In genomic region chr6:159690135-159690534, GRCh38 we compare ENCODE assay signal across 7 cellular contexts. TPM values are rescaled to one million over a fixed set of nuclear protein-coding genes. Genes with fewer than 3 reads are reported as not detected.
DNase-seq lines count a peak whose midpoint lies in the region; ATAC-seq and TF ChIP-seq lines count a peak whose summit lies in the region.
"Not testable (repeated sequence)": the region's sequence is repeated elsewhere in the genome, so short reads cannot be mapped to it uniquely, and the experiment has no call there.

No MANE protein-coding gene starts in this region.

- POLR2A ChIA-PET in AG04450 (lab: Yijun Ruan, JAX) = not testable (repeated sequence)

- TF ChIP-seq POLR2A in right lobe of liver (IDR thresholded peaks at IDR 0.05); stomach (IDR thresholded peaks at IDR 0.05): not testable (repeated sequence)

- H3K36me3 ChIP-seq in KMS-11 (ENCODE audit: insufficient read depth) = not testable (repeated sequence)
- H3K36me3 ChIP-seq in adipocyte (ENCODE audit: control insufficient read depth, insufficient read depth, low read length, severe bottlenecking) (peaks cover 58% of the 10 kb centered on the region), right lobe of liver (peaks cover 6 to 43% (median 15%) of the 10 kb centered on the region in 4 donors), osteoblast (ENCODE audit: insufficient read depth, low read length) (peaks cover 25% of the 10 kb centered on the region), stomach (peaks cover 22 to 62% (median 47%) of the 10 kb centered on the region in 4 donors)

- intact Hi-C loops in right lobe of liver (cut with DNase I) = not testable (repeated sequence)
- intact Hi-C loops in stomach (cut with DNase I; ENCODE audit: low total_unique reads) = loop anchor here (10.0 kb wide), 1 partner anchor 105 kb away; the partner anchor contains the start of gene MRPL18

- H3K4me2 ChIP-seq in KMS-11 = peak overlapping the region; percentile 91; the same call in 1 of the 2 replicates
- H3K4me2 ChIP-seq in osteoblast (ENCODE audit: insufficient read depth, low read length) = not testable (repeated sequence)

- peak in 1 of 4 donors; percentile 0 for ATAC-seq in right lobe of liver

- CTCF ChIA-PET in AG04450 (lab: Charles Lee) = interaction anchor here (1.1 to 2.8 kb wide), 5 partner anchors 11 to 100 kb away, joined by 3 to 22 read pairs (median 9); partner anchors contain the start of genes MRPL18, TCP1 and WTAP

- H3K9me3 ChIP-seq in AG04450 (ENCODE audit: control insufficient read depth, insufficient read depth, low read length); adipocyte (ENCODE audit: control insufficient read depth, low read length); right lobe of liver; osteoblast (ENCODE audit: low read depth, low read length); stomach: not testable (repeated sequence)

- DNase-seq in AG04450 (ENCODE audit: low read depth, low spot score); adipocyte (ENCODE audit: low read depth); fibroblast of pulmonary artery (ENCODE audit: low read depth); right lobe of liver; osteoblast (ENCODE audit: insufficient read length, low spot score, missing footprints); stomach: not testable (repeated sequence)

- H3K79me2 ChIP-seq in KMS-11 (ENCODE audit: insufficient read depth, low read depth) = peaks cover 50% of the 10 kb centered on the region; the same call in 1 of the 2 replicates
- peaks cover 59% of the 10 kb centered on the region for H3K79me2 ChIP-seq in osteoblast (ENCODE audit: insufficient read depth, low read length)

- not testable (repeated sequence) for TF ChIP-seq EP300 in stomach (IDR thresholded peaks at IDR 0.05)

- WGBS in right lobe of liver (ENCODE audit: insufficient coverage, low coverage, low lambda C conversion rate, missing lambda C conversion rate) = 78% methylated on average over 6 of the region's 13 CpGs
- WGBS in stomach, 5 donors = 88 to 95% (median 92%) methylated on average over 13 of the region's 13 CpGs

- not testable (repeated sequence) for TF ChIP-seq CTCF in AG04450 (IDR thresholded peaks at IDR 0.05; ENCODE audit: low read depth, low read length); KMS-11 (conservative IDR thresholded peaks at IDR 0.05; ENCODE audit: low read depth, low read length); fibroblast of pulmonary artery (IDR thresholded peaks at IDR 0.05; ENCODE audit: low read length, missing control alignments); right lobe of liver (IDR thresholded peaks at IDR 0.05); osteoblast (IDR thresholded peaks at IDR 0.05; ENCODE audit: extremely low read depth, low read depth, low read length); stomach (IDR thresholded peaks at IDR 0.05)

- H2AFZ ChIP-seq in KMS-11 (ENCODE audit: low read depth); osteoblast (ENCODE audit: low read length): not testable (repeated sequence)

- not testable (repeated sequence) for H4K20me1 ChIP-seq in KMS-11 (ENCODE audit: insufficient read depth); osteoblast (ENCODE audit: insufficient read depth, low read length)

- peaks cover 21% of the 10 kb centered on the region for H3K4me1 ChIP-seq in KMS-11 (ENCODE audit: low read depth, poor library complexity, severe bottlenecking)
- peaks cover 72% of the 10 kb centered on the region for H3K4me1 ChIP-seq in adipocyte (ENCODE audit: control insufficient read depth, insufficient read depth, low read length)
- H3K4me1 ChIP-seq in right lobe of liver = peaks cover 0 to 50% (median 6%) of the 10 kb centered on the region in 4 donors
- H3K4me1 ChIP-seq in osteoblast (ENCODE audit: insufficient read depth, low read length) = peaks cover 22% of the 10 kb centered on the region
- H3K4me1 ChIP-seq in stomach = peaks cover 42 to 81% (median 60%) of the 10 kb centered on the region in 4 donors

- not testable (repeated sequence) for H3K27me3 ChIP-seq in AG04450 (ENCODE audit: control insufficient read depth, insufficient read depth, low read length); KMS-11 (ENCODE audit: insufficient read depth, low read depth); adipocyte (replicated peaks; ENCODE audit: control insufficient read depth, insufficient read depth, low read length); right lobe of liver; osteoblast (ENCODE audit: insufficient read depth, low read length); stomach

- H3K4me3 ChIP-seq in AG04450 (ENCODE audit: low read depth, low read length) = peak overlapping the region; percentile 94
- H3K4me3 ChIP-seq in KMS-11 (IDR thresholded peaks at IDR 0.05; ENCODE audit: insufficient read depth, low read depth, low read length); osteoblast (ENCODE audit: insufficient read depth, low read length): not testable (repeated sequence)
- H3K4me3 ChIP-seq in adipocyte (ENCODE audit: low read length) = peak overlapping the region; percentile 88
- peak overlapping the region; percentile 83 for H3K4me3 ChIP-seq in fibroblast of pulmonary artery (replicated peaks; ENCODE audit: low read depth, low read length)
- H3K4me3 ChIP-seq in right lobe of liver = peak overlapping the region in 2 of 3 donors; percentile 83 to 92
- peak overlapping the region in 2 of 4 donors; percentile 91 to 98 for H3K4me3 ChIP-seq in stomach

- H3K9ac ChIP-seq in KMS-11 = not testable (repeated sequence)
- H3K9ac ChIP-seq in adipocyte (ENCODE audit: low read length) = peak overlapping the region; percentile 94

- H3K27ac ChIP-seq in AG04450 (ENCODE audit: low read depth, low read length); KMS-11: not testable (repeated sequence)
- H3K27ac ChIP-seq in right lobe of liver (peak overlapping the region; percentile 98 to 99 (median 98)), osteoblast (ENCODE audit: low read depth, low read length) (peak overlapping the region; percentile 71), stomach (peak overlapping the region in 3 of 5 donors; percentile 95 to 98 (median 97))

RNA-seq across cellular contexts. Expression of gene SOD2, which starts 2.9 kb away (rescaled TPM):
- 126 and 194 TPM in 2 replicates for polyA plus RNA-seq in AG04450 (2011; rRNA removed)
- 205 and 289 TPM in 2 replicates for polyA minus RNA-seq in AG04450 (2011; rRNA and poly(A)+ RNA removed)
- total RNA-seq in right lobe of liver = 1,000 to 10,000 TPM in 3 of 6 experiments, 100 to 1,000 TPM in 3; 606 to 3,254 (median 1,720) TPM
- 294 and 544 TPM in 2 replicates for total RNA-seq in osteoblast
- 100 to 1,000 TPM in 4 of 5 donors, 10 to 100 TPM in 1; 27.2 to 187 (median 147) TPM for total RNA-seq in stomach
- polyA plus RNA-seq in stomach = 100 to 1,000 TPM; 219 to 404 (median 260) TPM

RNA-seq across cellular contexts. Expression of gene WTAP, which starts 37.2 kb away (rescaled TPM):
- polyA plus RNA-seq in AG04450 (2011; rRNA removed) (38.5 and 45.7 TPM in 2 replicates), stomach (10 to 100 TPM; 54.1 to 78.1 (median 58.3) TPM)
- 30.6 and 37.9 TPM in 2 replicates for polyA minus RNA-seq in AG04450 (2011; rRNA and poly(A)+ RNA removed)
- total RNA-seq in right lobe of liver (10 to 100 TPM; 21.1 to 64.3 (median 37.6) TPM), osteoblast (109 and 119 TPM in 2 replicates), stomach (100 to 1,000 TPM in 1 of 5 donors, 10 to 100 TPM in 4; 35.0 to 125 (median 82.6) TPM)
